In the genomic region with DNA sequence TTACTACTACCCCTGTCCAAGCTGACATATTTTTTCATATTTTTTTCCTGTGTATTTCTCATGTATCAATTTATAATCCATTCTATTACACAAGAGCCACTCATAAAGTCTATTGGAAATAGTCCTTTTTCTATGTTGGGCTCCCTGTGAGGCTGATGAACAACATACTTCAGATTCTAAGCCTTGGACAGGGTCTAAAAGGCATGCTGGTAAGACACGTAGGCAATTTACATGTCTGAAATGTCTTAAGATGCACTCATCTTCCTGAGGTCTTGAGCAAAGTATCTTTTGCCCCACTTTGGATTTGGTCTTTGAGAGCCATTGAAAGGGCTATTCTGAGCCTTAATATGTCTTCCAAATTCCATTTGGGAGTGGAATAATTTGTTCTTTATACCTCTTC, we compare ENCODE assay signal across 24 cellular contexts.
"Had no signal": no experiment of that assay in that cellular context is flagged by ENCODE, and none has a peak within 500 bp of the region (broad histone marks: within the 10 kb centered on the region; RNA-seq: fewer than 3 reads in every experiment).

No MANE protein-coding gene starts in this region.

- H3K4me1 ChIP-seq: breast epithelium had no signal

- H3K36me3 ChIP-seq: breast epithelium had no signal

- H3K27ac ChIP-seq: breast epithelium, SK-N-MC had no signal

- DNase-seq: activated B cell treated with CpG ODN at 0.5 μM for 24 hours; activated CD4-positive, alpha-beta T cell treated with anti-CD3 and anti-CD28 coated beads for 1 hour; activated CD4-positive, alpha-beta T cell treated with anti-CD3 and anti-CD28 coated beads, Interleukin-2, amount 10 ng/mL, durations not matched to agents 7 days and 5 days; activated CD8-positive, alpha-beta memory T cell treated with anti-CD3 and anti-CD28 coated beads, Interleukin-2, amount 50 U/mL, for 4 hours; activated CD8-positive, alpha-beta T cell treated with anti-CD3 and anti-CD28 coated beads for 36 hours; activated gamma-delta T cell treated with Interleukin-2 at 50 U/mL for 16 hours; activated naive CD4-positive, alpha-beta T cell treated with anti-CD3 and anti-CD28 coated beads, Interleukin-2, amount 10 ng/mL, durations not matched to agents 7 days and 5 days; activated T-cell treated with anti-CD3 and anti-CD28 coated beads, Interleukin-2, amount 50 U/mL, for 72 hours; aorta; central memory CD4-positive, alpha-beta T cell; Karpas-422; MM.1S; NCI-H1105; NCI-H1436; NCI-H1694 treated with DMSO at 0.1 percent for 48 hours; NCI-H2029 treated with DMSO at 0.1 percent for 48 hours; NCI-H2227 treated with DMSO at 0.1 percent for 48 hours; NCI-H526; T-cell; T-helper 2 cell; T1000 had no signal

- H3K27me3 ChIP-seq: breast epithelium had no signal

- FAIRE-seq: TTC549 had no signal

- ATAC-seq: activated CD8-positive, alpha-beta T cell treated with anti-CD3 and anti-CD28 coated beads for 36 hours; activated T-cell treated with anti-CD3 and anti-CD28 coated beads, Interleukin-2, amount 50 U/mL, for 72 hours; T-cell had no signal

- H3K4me3 ChIP-seq: breast epithelium, SK-N-MC had no signal
